ENCODE assay signal across 33 cellular contexts in genomic region chr16:31464348-31464769, GRCh38. TPM values are rescaled to one million over a fixed set of nuclear protein-coding genes. Genes with fewer than 3 reads are reported as not detected.
"Had no signal": no experiment of that assay in that cellular context is flagged by ENCODE, and none has a peak within 500 bp of the region (broad histone marks: within the 10 kb centered on the region; RNA-seq: fewer than 3 reads in every experiment).

No MANE protein-coding gene starts in this region.

- H3K4me2 ChIP-seq: hepatocyte had no signal

- ATAC-seq: activated CD4-positive, alpha-beta T cell treated with anti-CD3 and anti-CD28 coated beads for 36 hours; body of pancreas; gastrocnemius medialis; left colon; pancreas; psoas muscle; stimulated activated naive B cell treated with anti-CD40 and anti-IgM and Interleukin-4, amounts not matched to agents 10 μg/mL and 1 μg/mL and 100 μg/mL, for 72 hours had no signal

- H3K27ac ChIP-seq: body of pancreas, gastrocnemius medialis, hepatocyte, pancreas, psoas muscle, sigmoid colon, stomach, thyroid gland, upper lobe of left lung had no signal

- H3K9me3 ChIP-seq: body of pancreas, gastrocnemius medialis, pancreas, psoas muscle, sigmoid colon, stomach, thyroid gland, upper lobe of left lung had no signal

- H3K27me3 ChIP-seq: body of pancreas, gastrocnemius medialis, hepatocyte, pancreas, sigmoid colon, stomach, thyroid gland, upper lobe of left lung had no signal

- DNase-seq: activated CD4-positive, alpha-beta T cell treated with anti-CD3 and anti-CD28 coated beads for 36 hours; activated CD4-positive, alpha-beta T cell treated with anti-CD3 and anti-CD28 coated beads, Interleukin-2, amount 50 U/mL, for 48 hours; activated CD4-positive, CD25-positive, alpha-beta regulatory T cell; activated CD8-positive, alpha-beta memory T cell treated with anti-CD3 and anti-CD28 coated beads for 24 hours; activated effector memory CD4-positive, alpha-beta T cell treated with Interleukin-2 at 50 U/mL for 16 hours; activated naive CD4-positive, alpha-beta T cell treated with Interleukin-2 at 50 U/mL for 16 hours; anterior cingulate cortex; body of pancreas; effector memory CD4-positive, alpha-beta T cell; erythroblast; gastrocnemius medialis; islet precursor cell; left colon; mesendoderm; nephron progenitor cell; nucleus accumbens; small intestine; stimulated activated CD4-positive, alpha-beta T cell treated with anti-CD3 and anti-CD28 coated beads, Interleukin-1b, Interleukin-23, amount 100 ng/mL, for 48 hours; stimulated activated CD4-positive, alpha-beta T cell treated with anti-CD3 and anti-CD28 coated beads, Interleukin-4, amount 100 ng/mL, for 4 hours; stimulated activated CD8-positive, alpha-beta memory T cell treated with anti-CD3 and anti-CD28 coated beads, Interleukin-4, amount 100 ng/mL, for 48 hours; stimulated activated naive B cell treated with anti-CD40 and anti-IgM and Interleukin-4, amounts not matched to agents 10 μg/mL and 1 μg/mL and 100 μg/mL, for 72 hours; stomach; thyroid gland had no signal

- FAIRE-seq: colon, pancreas, small intestine had no signal

- H2AFZ ChIP-seq: hepatocyte had no signal

- H3K4me3 ChIP-seq: body of pancreas, gastrocnemius medialis, hepatocyte, pancreas, psoas muscle, sigmoid colon, stomach, thyroid gland, upper lobe of left lung had no signal

RNA-seq across cellular contexts. Expression of gene SLC5A2, which starts 18.6 kb away (rescaled TPM):
- total RNA-seq: dermis microvascular lymphatic vessel endothelial cell; gastrocnemius medialis; myocyte; psoas muscle; stomach; T-helper 1 cell treated with Interleukin-12 subunit alpha and Interleukin-12 subunit beta and Interleukin-4 antibody, amounts not matched to agents 30 ng/mL and 1 ng/mL, for 36 hours had no signal

RNA-seq across cellular contexts. Expression of gene ZNF843, which starts 21.8 kb away (rescaled TPM):
- total RNA-seq: mononuclear cell had no signal

RNA-seq across cellular contexts. Expression of gene COX6A2, which starts 36.2 kb away (rescaled TPM):
- total RNA-seq: activated CD4-positive, alpha-beta T cell treated with anti-CD3 and anti-CD28 coated beads for 36 hours; body of pancreas; dermis microvascular lymphatic vessel endothelial cell; hepatocyte; left colon; mononuclear cell; sigmoid colon; stomach; T-helper 1 cell treated with Interleukin-12 subunit alpha and Interleukin-12 subunit beta and Interleukin-4 antibody, amounts not matched to agents 30 ng/mL and 1 ng/mL, for 36 hours; thyroid gland; upper lobe of left lung had no signal
